In the genomic region with DNA sequence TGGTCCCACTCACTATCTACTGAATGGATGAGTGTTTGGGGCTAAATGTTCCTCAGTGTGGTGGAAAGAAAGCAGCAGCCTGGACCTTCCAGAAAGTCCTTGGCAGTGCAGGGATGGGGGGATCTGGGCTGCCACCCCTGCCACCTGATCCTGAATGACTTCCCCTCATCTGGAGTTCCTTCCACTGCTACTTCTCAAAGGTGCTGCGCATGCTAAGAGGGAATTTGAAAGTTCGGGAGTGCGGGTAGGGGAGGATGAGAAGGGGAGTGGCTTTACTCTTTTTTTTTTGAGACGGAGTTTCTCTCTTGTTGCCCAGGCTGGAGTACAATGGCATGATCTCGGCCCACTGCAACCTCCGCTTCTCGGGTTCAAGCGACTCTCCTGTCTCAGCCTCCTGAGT, we compare ENCODE assay signal across 21 cellular contexts. TPM values are rescaled to one million over a fixed set of nuclear protein-coding genes. Genes with fewer than 3 reads are reported as not detected.
DNase-seq lines count a peak whose midpoint lies in the region; TF ChIP-seq lines count a peak whose summit lies in the region.
"Had no signal": no experiment of that assay in that cellular context is flagged by ENCODE, and none has a peak within 500 bp of the region (broad histone marks: within the 10 kb centered on the region; RNA-seq: fewer than 3 reads in every experiment).

No MANE protein-coding gene starts in this region.

- 0 out of 2 replicates have a peak overlapping the region, but pooled peaks have one; percentile 33 for H3K14ac ChIP-seq in H9 (ENCODE audit: insufficient read depth, low read length)

- no peak for DNase-seq in activated CD4-positive, alpha-beta T cell treated with anti-CD3 and anti-CD28 coated beads, Interleukin-2, amount 10 ng/mL, durations not matched to agents 24 days and 14 days
- no peak for DNase-seq in activated CD4-positive, alpha-beta T cell treated with anti-CD3 and anti-CD28 coated beads, Interleukin-2, amount 50 U/mL, for 4 hours
- DNase-seq in H9 (no peak), NCI-H146 treated with DMSO at 0.1 percent for 48 hours (lab: John Stamatoyannopoulos, UW; ENCODE audit: unreplicated experiment) (no peak), DMS 273 treated with DMSO at 0.1 percent for 48 hours (lab: John Stamatoyannopoulos, UW) (no peak), smooth muscle cell (lab: John Stamatoyannopoulos, UW; ENCODE audit: unreplicated experiment) (no peak)
- DNase-seq: adrenal gland; cerebellar nuclear complex; hippocampal formation; NCI-H1417 treated with DMSO at 0.1 percent for 48 hours; NCI-H2227 treated with DMSO at 0.1 percent for 48 hours; RPMI8226; stimulated activated naive CD4-positive, alpha-beta T cell treated with Interleukin-2 at 50 U/mL for 16 hours; SW 1271 had no signal

- no peaks in the 10 kb centered on the region for H3K36me3 Mint-ChIP-seq in activated CD4-positive, alpha-beta T cell treated with anti-CD3 and anti-CD28 coated beads, Interleukin-2, amount 10 ng/mL, durations not matched to agents 24 days and 14 days (ENCODE audit: low read depth)
- H3K36me3 Mint-ChIP-seq in H9 (ENCODE audit: insufficient read depth in 1 of 3, low read depth in 3 of 3) (peaks cover 8 to 16% (median 11%) of the 10 kb centered on the region in 3 experiments; a peak in 6 of 7 replicates), brain (no peaks in the 10 kb centered on the region), nephron (ENCODE audit: low read depth) (no peaks in the 10 kb centered on the region)

- no peak overlapping the region for H3K23ac ChIP-seq in H9 (ENCODE audit: insufficient read length, low read depth, low read length)

- H2AFZ ChIP-seq in H9 (ENCODE audit: low read length) (no peak overlapping the region), smooth muscle cell (ENCODE audit: low read depth) (no peak overlapping the region)

- H3K27ac Mint-ChIP-seq in activated CD4-positive, alpha-beta T cell treated with anti-CD3 and anti-CD28 coated beads, Interleukin-2, amount 10 ng/mL, durations not matched to agents 24 days and 14 days: no peak overlapping the region
- H3K27ac Mint-ChIP-seq in H9: no peak overlapping the region
- H3K27ac Mint-ChIP-seq in brain: no peak overlapping the region
- no peak overlapping the region for H3K27ac Mint-ChIP-seq in nephron

- no peak overlapping the region for H4K8ac ChIP-seq in H9 (replicated peaks; ENCODE audit: insufficient read length, low read depth, low read length)

- H3K27ac ChIP-seq in H9 (ENCODE audit: insufficient read length, low read depth, low read length): no peak overlapping the region
- no peak overlapping the region for H3K27ac ChIP-seq in smooth muscle cell (ENCODE audit: low read depth)
- H3K27ac ChIP-seq: adrenal gland had no signal

- H3K79me2 ChIP-seq in H9 (ENCODE audit: insufficient read depth, low read length): no peaks in the 10 kb centered on the region
- no peaks in the 10 kb centered on the region for H3K79me2 ChIP-seq in smooth muscle cell (ENCODE audit: low read depth)

- H2BK120ac ChIP-seq in H9 (ENCODE audit: low read depth, low read length, poor library complexity, severe bottlenecking): no peak overlapping the region

- no peak overlapping the region for H3K18ac ChIP-seq in H9 (ENCODE audit: insufficient read length, low read depth, low read length)

- no peak overlapping the region for H3T11ph ChIP-seq in H9 (ENCODE audit: low read length)

- H2BK15ac ChIP-seq in H9 (ENCODE audit: low read depth, low read length): no peak overlapping the region

- no peaks in the 10 kb centered on the region for H3K36me3 ChIP-seq in smooth muscle cell (ENCODE audit: low read depth)
- H3K36me3 ChIP-seq: adrenal gland had no signal

- H2BK12ac ChIP-seq in H9 (ENCODE audit: insufficient read length, low read depth, low read length): no peak overlapping the region

- peaks cover 41% of the 10 kb centered on the region for H3K27me3 Mint-ChIP-seq in activated CD4-positive, alpha-beta T cell treated with anti-CD3 and anti-CD28 coated beads, Interleukin-2, amount 10 ng/mL, durations not matched to agents 24 days and 14 days
- peaks cover 35% of the 10 kb centered on the region for H3K27me3 Mint-ChIP-seq in H9 (ENCODE audit: low read depth)
- H3K27me3 Mint-ChIP-seq in brain: peaks cover 70% of the 10 kb centered on the region
- H3K27me3 Mint-ChIP-seq in nephron (ENCODE audit: low read depth): peaks cover 77% of the 10 kb centered on the region

- no peaks in the 10 kb centered on the region for H3K9me3 ChIP-seq in H9 (ENCODE audit: control insufficient read depth, low read depth, low read length)
- no peaks in the 10 kb centered on the region for H3K9me3 ChIP-seq in smooth muscle cell (replicated peaks; ENCODE audit: low read depth)
- H3K9me3 ChIP-seq: A549, adrenal gland had no signal

- no peak overlapping the region for H2AK5ac ChIP-seq in H9 (ENCODE audit: insufficient read length, low read length)

- no peaks in the 10 kb centered on the region for H3K9me3 Mint-ChIP-seq in activated CD4-positive, alpha-beta T cell treated with anti-CD3 and anti-CD28 coated beads, Interleukin-2, amount 10 ng/mL, durations not matched to agents 24 days and 14 days
- peaks cover 0 to 1% of the 10 kb centered on the region in 2 experiments; a peak in 1 of 5 replicates for H3K9me3 Mint-ChIP-seq in H9
- H3K9me3 Mint-ChIP-seq in brain: peaks cover 0 to 4% (median 0%) of the 10 kb centered on the region in 5 experiments
- H3K9me3 Mint-ChIP-seq in nephron: no peaks in the 10 kb centered on the region

- H3K4ac ChIP-seq in H9 (ENCODE audit: low read depth, low read length): no peak overlapping the region; the same call in 1 of the 2 replicates

- no peak overlapping the region for H2BK5ac ChIP-seq in H9 (ENCODE audit: insufficient read length, low read length)

- peaks cover 2% of the 10 kb centered on the region; the same call in 1 of the 2 replicates for H3K4me1 ChIP-seq in H9 (ENCODE audit: insufficient read depth, low read length)
- H3K4me1 ChIP-seq in smooth muscle cell (ENCODE audit: low read depth): peaks cover 5% of the 10 kb centered on the region

- intact Hi-C loops in activated CD4-positive, alpha-beta T cell treated with anti-CD3 and anti-CD28 coated beads, Interleukin-2, amount 10 ng/mL, durations not matched to agents 24 days and 14 days (cut with micrococcal nuclease): no loop called here

- H4K5ac ChIP-seq in H9 (ENCODE audit: insufficient read length, low read depth, low read length): no peak overlapping the region

- TF ChIP-seq CTCF in H9 (conservative IDR thresholded peaks at IDR 0.05) (no peak), brain (conservative IDR thresholded peaks at IDR 0.05) (no peak), nephron (IDR thresholded peaks at IDR 0.05; ENCODE audit: unreplicated experiment in 3 of 3) (no peak), smooth muscle cell (IDR thresholded peaks at IDR 0.05; ENCODE audit: borderline replicate concordance, insufficient read depth, poor library complexity, severe bottlenecking) (no peak)

- H4K20me1 ChIP-seq in H9 (ENCODE audit: control insufficient read depth, insufficient read depth, insufficient read length) (no peaks in the 10 kb centered on the region), smooth muscle cell (ENCODE audit: low read depth) (no peaks in the 10 kb centered on the region)

- H3K9ac ChIP-seq in H9 (ENCODE audit: extremely low read depth, insufficient read length, low read length): no peak overlapping the region
- no peak overlapping the region for H3K9ac ChIP-seq in smooth muscle cell (ENCODE audit: low read depth)

- no CpG with 5 or more reads among the region's 8 CpGs for WGBS in H9 (ENCODE audit: extremely low coverage, insufficient read length, low lambda C conversion rate)
- 51% methylated on average over 8 of the region's 8 CpGs for WGBS in smooth muscle cell (ENCODE audit: low lambda C conversion rate)

- no peak overlapping the region for H3K4me3 ChIP-seq in smooth muscle cell

- no peaks in the 10 kb centered on the region for H3F3A ChIP-seq in smooth muscle cell (ENCODE audit: low read depth)

- H3K4me2 ChIP-seq in H9 (ENCODE audit: insufficient read depth, insufficient read length, low read length) (peak overlapping the region; percentile 92), smooth muscle cell (no peak overlapping the region)

- peaks cover 1% of the 10 kb centered on the region for H3K4me1 Mint-ChIP-seq in activated CD4-positive, alpha-beta T cell treated with anti-CD3 and anti-CD28 coated beads, Interleukin-2, amount 10 ng/mL, durations not matched to agents 24 days and 14 days
- H3K4me1 Mint-ChIP-seq in H9 (peaks cover 6 to 12% of the 10 kb centered on the region in 2 experiments), brain (no peaks in the 10 kb centered on the region), nephron (no peaks in the 10 kb centered on the region)

- H3K27me3 ChIP-seq in H9 (ENCODE audit: insufficient read depth, low read length) (no peaks in the 10 kb centered on the region), smooth muscle cell (ENCODE audit: low read depth) (peaks cover 64% of the 10 kb centered on the region)

- H3K79me1 ChIP-seq in H9 (ENCODE audit: insufficient read depth, low read depth, low read length, poor library complexity, severe bottlenecking): no peaks in the 10 kb centered on the region

- H2BK20ac ChIP-seq in H9 (ENCODE audit: low read depth, low read length, poor library complexity, severe bottlenecking): no peak overlapping the region

- no peak overlapping the region for H4K91ac ChIP-seq in H9 (ENCODE audit: insufficient read length, low read depth, low read length)

- peak overlapping the region; percentile 64 for H3K4me3 Mint-ChIP-seq in activated CD4-positive, alpha-beta T cell treated with anti-CD3 and anti-CD28 coated beads, Interleukin-2, amount 10 ng/mL, durations not matched to agents 24 days and 14 days
- H3K4me3 Mint-ChIP-seq in H9 (peak overlapping the region; percentile 61 to 89), brain (peak overlapping the region; percentile 75 to 80 (median 78)), nephron (peak overlapping the region; percentile 20 to 59 (median 51))

- peaks cover 8% of the 10 kb centered on the region for H3K23me2 ChIP-seq in H9 (ENCODE audit: insufficient read length, low read depth, low read length, poor library complexity, severe bottlenecking)

- no peak overlapping the region for H3K56ac ChIP-seq in H9 (ENCODE audit: insufficient read length, low read depth, low read length)

RNA-seq across cellular contexts. Expression of gene KLRG2, which starts 1.4 kb away (rescaled TPM):
- total RNA-seq in activated CD4-positive, alpha-beta T cell treated with anti-CD3 and anti-CD28 coated beads, Interleukin-2, amount 10 ng/mL, durations not matched to agents 24 days and 14 days: 0.24 and 0.42 TPM in 2 replicates
- total RNA-seq in H9 (2021) (5.8 and 7.1 TPM in 2 replicates), smooth muscle cell (not detected in 2 replicates)
- polyA plus RNA-seq in brain (ENCODE audit: insufficient read depth, low read depth, low replicate concordance) (0.61 TPM), smooth muscle cell (0.17 TPM in 1 of 2 replicates, not detected in the other)
- total RNA-seq: LHCN-M2, myocyte, pulmonary artery endothelial cell had no signal
- polyA plus RNA-seq: liver had no signal

RNA-seq across cellular contexts. Expression of gene CLEC2L, which starts 41.4 kb away (rescaled TPM):
- not detected in 2 replicates for total RNA-seq in activated CD4-positive, alpha-beta T cell treated with anti-CD3 and anti-CD28 coated beads, Interleukin-2, amount 10 ng/mL, durations not matched to agents 24 days and 14 days
- total RNA-seq in H9 (2021): 0.55 and 0.74 TPM in 2 replicates
- polyA plus RNA-seq in brain (ENCODE audit: insufficient read depth, low read depth, low replicate concordance): 12.9 TPM
- not detected in 2 replicates for total RNA-seq in smooth muscle cell
- not detected in 2 replicates for polyA plus RNA-seq in smooth muscle cell
- total RNA-seq: LHCN-M2, myocyte, pulmonary artery endothelial cell had no signal
- polyA plus RNA-seq: adrenal gland, liver had no signal
